34 cellular contexts compared by ENCODE assay signal in genomic region chr2:26648516-26648915, GRCh38. TPM values are rescaled to one million over a fixed set of nuclear protein-coding genes. Genes with fewer than 3 reads are reported as not detected.
"Had no signal": no experiment of that assay in that cellular context is flagged by ENCODE, and none has a peak within 500 bp of the region (broad histone marks: within the 10 kb centered on the region; RNA-seq: fewer than 3 reads in every experiment).

No MANE protein-coding gene starts in this region.

- H3K27me3 ChIP-seq: adrenal gland, body of pancreas, colonic mucosa, esophagus muscularis mucosa, ovary, tibial nerve had no signal

- DNase-seq: activated B cell treated with CpG ODN at 0.5 μM for 24 hours; activated CD4-positive, alpha-beta T cell treated with anti-CD3 and anti-CD28 coated beads, Interleukin-2, amount 50 U/mL, for 1 hour; activated CD8-positive, alpha-beta T cell treated with anti-CD3 and anti-CD28 coated beads for 36 hours; activated effector memory CD4-positive, alpha-beta T cell treated with Interleukin-2 at 50 U/mL for 16 hours; activated naive CD4-positive, alpha-beta T cell treated with Interleukin-2 at 50 U/mL for 16 hours; activated naive CD8-positive, alpha-beta T cell treated with anti-CD3 and anti-CD28 coated beads for 36 hours; activated T-cell treated with anti-CD3 and anti-CD28 coated beads for 4 hours; activated T-cell treated with anti-CD3 and anti-CD28 coated beads, Interleukin-2, amount 50 U/mL, for 72 hours; aorta; body of pancreas; colonic mucosa; dorsolateral prefrontal cortex; foreskin keratinocyte; heart left ventricle; kidney glomerular epithelial cell; left lung; mesendoderm; natural killer cell; retina; sigmoid colon; small intestine; stimulated activated CD4-positive, alpha-beta T cell treated with anti-CD3 and anti-CD28 coated beads, Interleukin-1b, Interleukin-23, amount 100 ng/mL, for 48 hours; stimulated activated CD4-positive, alpha-beta T cell treated with anti-CD3 and anti-CD28 coated beads, Interleukin-4, amount 100 ng/mL, for 4 hours; stimulated activated naive CD4-positive, alpha-beta T cell; T-helper 2 cell had no signal

- H3K27ac Mint-ChIP-seq: activated B cell treated with CpG ODN at 0.5 μM for 24 hours; activated CD8-positive, alpha-beta T cell treated with anti-CD3 and anti-CD28 coated beads for 36 hours; activated naive CD8-positive, alpha-beta T cell treated with anti-CD3 and anti-CD28 coated beads for 36 hours; activated T-cell treated with anti-CD3 and anti-CD28 coated beads, Interleukin-2, amount 50 U/mL, for 72 hours; natural killer cell had no signal

- H3K9me3 Mint-ChIP-seq: activated B cell treated with CpG ODN at 0.5 μM for 24 hours; activated CD8-positive, alpha-beta T cell treated with anti-CD3 and anti-CD28 coated beads for 36 hours; activated naive CD8-positive, alpha-beta T cell treated with anti-CD3 and anti-CD28 coated beads for 36 hours; activated T-cell treated with anti-CD3 and anti-CD28 coated beads, Interleukin-2, amount 50 U/mL, for 72 hours; natural killer cell had no signal

- H3K4me1 Mint-ChIP-seq: activated B cell treated with CpG ODN at 0.5 μM for 24 hours; activated naive CD8-positive, alpha-beta T cell treated with anti-CD3 and anti-CD28 coated beads for 36 hours had no signal

- H3K27ac ChIP-seq: body of pancreas, colonic mucosa, dorsolateral prefrontal cortex, esophagus muscularis mucosa, foreskin keratinocyte, heart left ventricle, left lung, neutrophil, ovary, prostate gland, sigmoid colon, tibial nerve had no signal

- H3K4me3 Mint-ChIP-seq: activated B cell treated with CpG ODN at 0.5 μM for 24 hours; activated CD8-positive, alpha-beta T cell treated with anti-CD3 and anti-CD28 coated beads for 36 hours; activated naive CD8-positive, alpha-beta T cell treated with anti-CD3 and anti-CD28 coated beads for 36 hours; activated T-cell treated with anti-CD3 and anti-CD28 coated beads, Interleukin-2, amount 50 U/mL, for 72 hours; natural killer cell had no signal

- H3K4me1 ChIP-seq: body of pancreas, colonic mucosa, foreskin keratinocyte, heart left ventricle, prostate gland had no signal

- H3K9me3 ChIP-seq: adrenal gland, body of pancreas, colonic mucosa, esophagus muscularis mucosa, heart left ventricle, left lung, neutrophil, ovary, prostate gland, sigmoid colon, tibial nerve had no signal

- H3K36me3 Mint-ChIP-seq: activated naive CD8-positive, alpha-beta T cell treated with anti-CD3 and anti-CD28 coated beads for 36 hours; natural killer cell had no signal

- H3K36me3 ChIP-seq: adrenal gland, colonic mucosa, esophagus muscularis mucosa, heart left ventricle, left lung, neutrophil, ovary, prostate gland, sigmoid colon, tibial nerve had no signal

- H3K4me3 ChIP-seq: adrenal gland, body of pancreas, colonic mucosa, dorsolateral prefrontal cortex, esophagus muscularis mucosa, heart left ventricle, left lung, lung, ovary, prostate gland, sigmoid colon, tibial nerve had no signal

RNA-seq across cellular contexts. Expression of gene CIB4, which starts 7.3 kb away (rescaled TPM):
- total RNA-seq: activated B cell treated with CpG ODN at 0.5 μM for 24 hours; activated CD8-positive, alpha-beta T cell treated with anti-CD3 and anti-CD28 coated beads for 36 hours; activated naive CD8-positive, alpha-beta T cell treated with anti-CD3 and anti-CD28 coated beads for 36 hours; activated T-cell treated with anti-CD3 and anti-CD28 coated beads, Interleukin-2, amount 50 U/mL, for 72 hours; body of pancreas; colonic mucosa; esophagus muscularis mucosa; foreskin keratinocyte; heart left ventricle; left lung; mononuclear cell; natural killer cell; ovary; sigmoid colon; temporal lobe; tibial nerve had no signal
- polyA plus RNA-seq: aorta, foreskin keratinocyte, heart left ventricle, lung, sigmoid colon, small intestine had no signal

RNA-seq across cellular contexts. Expression of gene KCNK3, which starts 44.0 kb away (rescaled TPM):
- total RNA-seq: activated B cell treated with CpG ODN at 0.5 μM for 24 hours; activated CD8-positive, alpha-beta T cell treated with anti-CD3 and anti-CD28 coated beads for 36 hours; activated naive CD8-positive, alpha-beta T cell treated with anti-CD3 and anti-CD28 coated beads for 36 hours; activated T-cell treated with anti-CD3 and anti-CD28 coated beads, Interleukin-2, amount 50 U/mL, for 72 hours; foreskin keratinocyte; natural killer cell had no signal
- polyA plus RNA-seq: foreskin keratinocyte had no signal
